1 cellular context compared by ENCODE assay signal in the genomic region with DNA sequence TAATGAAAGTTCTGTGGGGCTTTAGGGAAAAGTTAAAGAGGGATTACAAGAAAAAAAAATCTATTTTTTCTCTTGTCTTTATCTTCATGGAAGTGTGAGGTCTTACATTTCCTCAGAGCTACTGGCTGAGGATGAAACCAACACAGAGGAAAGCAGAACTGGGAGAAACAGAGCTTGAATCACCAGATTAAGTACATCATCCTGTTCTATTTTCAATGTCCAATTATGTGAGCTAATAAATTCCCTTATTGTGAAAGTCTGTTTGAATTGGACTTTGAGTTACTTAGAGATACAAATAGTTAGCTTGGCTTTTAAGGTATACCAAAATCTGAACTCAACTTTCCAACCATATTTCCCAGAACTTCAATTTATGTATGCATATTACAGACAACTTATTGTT.
TF ChIP-seq lines count a peak whose summit lies in the region.

No MANE protein-coding gene starts in this region.

TF ChIP-seq in GM23338, 12 proteins besides CTCF, POLR2A, EP300 and RAD21 (continued from another document):
- TF ChIP-seq ZNF462 (CRISPR knock-in tag; IDR thresholded peaks at IDR 0.05), result no peak
- TF ChIP-seq JUNB (IDR thresholded peaks at IDR 0.05; ENCODE audit: unreplicated experiment), result no peak
